Comparison of ENCODE assay signal across 14 cellular contexts in the genomic region with DNA sequence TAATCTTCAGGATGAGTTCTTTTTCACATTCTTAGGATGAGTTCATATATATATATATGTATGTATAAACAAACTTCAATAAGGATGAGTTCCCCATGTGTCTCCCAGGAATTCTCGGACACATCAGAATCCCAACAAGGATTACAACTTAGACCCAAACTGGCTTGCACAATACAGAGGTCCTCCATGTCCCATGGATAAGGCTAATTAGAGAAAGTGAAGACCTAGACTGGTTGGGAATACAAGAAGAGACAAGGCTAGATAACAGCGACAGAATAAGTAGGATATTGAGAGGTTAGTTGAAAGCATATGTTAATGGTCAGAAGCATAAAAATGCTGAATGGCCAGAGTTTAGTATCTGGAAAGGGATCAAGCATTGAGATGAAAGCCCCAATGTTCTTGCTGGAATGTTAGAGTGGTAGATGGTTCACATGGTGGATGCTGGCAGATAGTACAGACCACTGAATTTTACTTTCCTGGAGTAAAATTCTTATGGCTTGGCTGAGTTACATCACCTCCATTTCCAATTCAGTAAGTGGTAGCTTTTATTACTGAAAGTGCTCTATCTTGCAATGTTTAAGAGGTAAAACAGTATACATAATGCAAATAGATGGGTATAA.
DNase-seq lines count a peak whose midpoint lies in the region; ATAC-seq, FAIRE-seq and TF ChIP-seq lines count a peak whose summit lies in the region.
"Had no signal": no experiment of that assay in that cellular context is flagged by ENCODE, and none has a peak within 500 bp of the region (broad histone marks: within the 10 kb centered on the region; RNA-seq: fewer than 3 reads in every experiment).

No MANE protein-coding gene starts in this region.

- FAIRE-seq in bronchial epithelial cell (lab: Jason Lieb, UNC): no peak
- FAIRE-seq in GM12891 (lab: Jason Lieb, UNC): no peak
- FAIRE-seq: GM18507 had no signal

- DNase-seq in activated CD8-positive, alpha-beta T cell treated with anti-CD3 and anti-CD28 coated beads, Interleukin-2, amount 10 ng/mL, durations not matched to agents 7 days and 5 days: no peak
- no peak for DNase-seq in activated CD8-positive, alpha-beta T cell treated with anti-CD3 and anti-CD28 coated beads for 36 hours
- DNase-seq in stimulated activated naive CD8-positive, alpha-beta T cell treated with anti-CD3 and anti-CD28 coated beads, Interleukin-15, amount 100 ng/mL, for 72 hours: no peak
- no peak for DNase-seq in stimulated activated naive CD8-positive, alpha-beta T cell treated with anti-CD3 and anti-CD28 coated beads, Interleukin-15, Interleukin-2, amounts not matched to agents 100 U/mL and 50 U/mL, for 24 hours
- DNase-seq in bronchial epithelial cell (ENCODE audit: low read depth) (peak; percentile 3), hippocampal formation (lab: John Stamatoyannopoulos, UW) (no peak), GM12891 (ENCODE audit: insufficient read length, low spot score) (no peak)
- DNase-seq: ACHN, DMS53, HCEC 1CT, HFFc6 had no signal

- no peak overlapping the region for H3K4me3 Mint-ChIP-seq in activated CD8-positive, alpha-beta T cell treated with anti-CD3 and anti-CD28 coated beads, Interleukin-2, amount 10 ng/mL, durations not matched to agents 7 days and 5 days
- no peak overlapping the region for H3K4me3 Mint-ChIP-seq in activated CD8-positive, alpha-beta T cell treated with anti-CD3 and anti-CD28 coated beads for 36 hours
- H3K4me3 Mint-ChIP-seq in stimulated activated naive CD8-positive, alpha-beta T cell treated with anti-CD3 and anti-CD28 coated beads, Interleukin-15, amount 100 ng/mL, for 72 hours: no peak overlapping the region
- H3K4me3 Mint-ChIP-seq: CD4-positive, CD25-positive, alpha-beta regulatory T cell; HFFc6 had no signal

- TF ChIP-seq POLR2A in GM12891 (IDR thresholded peaks at IDR 0.05; ENCODE audit: low read depth, low read length): no peak

- no peak overlapping the region for H3K27ac Mint-ChIP-seq in activated CD8-positive, alpha-beta T cell treated with anti-CD3 and anti-CD28 coated beads, Interleukin-2, amount 10 ng/mL, durations not matched to agents 7 days and 5 days
- no peak overlapping the region for H3K27ac Mint-ChIP-seq in activated CD8-positive, alpha-beta T cell treated with anti-CD3 and anti-CD28 coated beads for 36 hours
- no peak overlapping the region for H3K27ac Mint-ChIP-seq in stimulated activated naive CD8-positive, alpha-beta T cell treated with anti-CD3 and anti-CD28 coated beads, Interleukin-15, amount 100 ng/mL, for 72 hours
- H3K27ac Mint-ChIP-seq: CD4-positive, CD25-positive, alpha-beta regulatory T cell; HFFc6 had no signal

- no peaks in the 10 kb centered on the region for H3K27me3 ChIP-seq in bronchial epithelial cell (ENCODE audit: control insufficient read depth, insufficient read depth, low read length)
- H3K27me3 ChIP-seq: BLaER1 treated with 17β-estradiol and CSF1 and Interleukin-3, amounts not matched to agents 10 nM and 100 nM had no signal

- intact Hi-C loops in activated CD8-positive, alpha-beta T cell treated with anti-CD3 and anti-CD28 coated beads for 36 hours (cut with micrococcal nuclease): no loop called here

- H3K4me3 ChIP-seq in bronchial epithelial cell (ENCODE audit: low read depth, low read length): no peak overlapping the region
- H3K4me3 ChIP-seq: BLaER1 treated with 17β-estradiol and CSF1 and Interleukin-3, amounts not matched to agents 10 nM and 100 nM had no signal

- H3K36me3 Mint-ChIP-seq in activated CD8-positive, alpha-beta T cell treated with anti-CD3 and anti-CD28 coated beads, Interleukin-2, amount 10 ng/mL, durations not matched to agents 7 days and 5 days (ENCODE audit: low read depth): no peaks in the 10 kb centered on the region
- no peaks in the 10 kb centered on the region for H3K36me3 Mint-ChIP-seq in activated CD8-positive, alpha-beta T cell treated with anti-CD3 and anti-CD28 coated beads for 36 hours (ENCODE audit: low read depth)
- H3K36me3 Mint-ChIP-seq: CD4-positive, CD25-positive, alpha-beta regulatory T cell had no signal

- H3K27me3 Mint-ChIP-seq in activated CD8-positive, alpha-beta T cell treated with anti-CD3 and anti-CD28 coated beads, Interleukin-2, amount 10 ng/mL, durations not matched to agents 7 days and 5 days (ENCODE audit: low read depth): no peaks in the 10 kb centered on the region
- H3K27me3 Mint-ChIP-seq in activated CD8-positive, alpha-beta T cell treated with anti-CD3 and anti-CD28 coated beads for 36 hours: no peaks in the 10 kb centered on the region
- H3K27me3 Mint-ChIP-seq in stimulated activated naive CD8-positive, alpha-beta T cell treated with anti-CD3 and anti-CD28 coated beads, Interleukin-15, amount 100 ng/mL, for 72 hours: no peaks in the 10 kb centered on the region
- H3K27me3 Mint-ChIP-seq: CD4-positive, CD25-positive, alpha-beta regulatory T cell had no signal

- peak; percentile 54 for ATAC-seq in activated CD8-positive, alpha-beta T cell treated with anti-CD3 and anti-CD28 coated beads, Interleukin-2, amount 10 ng/mL, durations not matched to agents 7 days and 5 days
- ATAC-seq in activated CD8-positive, alpha-beta T cell treated with anti-CD3 and anti-CD28 coated beads for 36 hours: no peak
- ATAC-seq in stimulated activated naive CD8-positive, alpha-beta T cell treated with anti-CD3 and anti-CD28 coated beads, Interleukin-15, amount 100 ng/mL, for 72 hours: peak; percentile 45
- ATAC-seq in stimulated activated naive CD8-positive, alpha-beta T cell treated with anti-CD3 and anti-CD28 coated beads, Interleukin-15, Interleukin-2, amounts not matched to agents 100 U/mL and 50 U/mL, for 24 hours: no peak

- POLR2A ChIA-PET in activated CD8-positive, alpha-beta T cell treated with anti-CD3 and anti-CD28 coated beads, Interleukin-2, amount 10 ng/mL, durations not matched to agents 7 days and 5 days (lab: Charles Lee): no interaction called here
- POLR2A ChIA-PET in activated CD8-positive, alpha-beta T cell treated with anti-CD3 and anti-CD28 coated beads for 36 hours (lab: Charles Lee): no interaction called here

- H3K9me3 Mint-ChIP-seq in activated CD8-positive, alpha-beta T cell treated with anti-CD3 and anti-CD28 coated beads, Interleukin-2, amount 10 ng/mL, durations not matched to agents 7 days and 5 days (ENCODE audit: insufficient read depth): peaks cover 5% of the 10 kb centered on the region
- peaks cover 4% of the 10 kb centered on the region for H3K9me3 Mint-ChIP-seq in activated CD8-positive, alpha-beta T cell treated with anti-CD3 and anti-CD28 coated beads for 36 hours
- H3K9me3 Mint-ChIP-seq in stimulated activated naive CD8-positive, alpha-beta T cell treated with anti-CD3 and anti-CD28 coated beads, Interleukin-15, amount 100 ng/mL, for 72 hours: peaks cover 10 to 25% of the 10 kb centered on the region in 2 donors

- no peak for TF ChIP-seq CTCF in activated CD8-positive, alpha-beta T cell treated with anti-CD3 and anti-CD28 coated beads for 36 hours (IDR thresholded peaks at IDR 0.05)
- TF ChIP-seq CTCF in bronchial epithelial cell (IDR thresholded peaks at IDR 0.05; ENCODE audit: insufficient read depth, low read length, severe bottlenecking): no peak

- H3K4me1 Mint-ChIP-seq in activated CD8-positive, alpha-beta T cell treated with anti-CD3 and anti-CD28 coated beads, Interleukin-2, amount 10 ng/mL, durations not matched to agents 7 days and 5 days (ENCODE audit: low read depth): no peaks in the 10 kb centered on the region
- no peaks in the 10 kb centered on the region for H3K4me1 Mint-ChIP-seq in activated CD8-positive, alpha-beta T cell treated with anti-CD3 and anti-CD28 coated beads for 36 hours (ENCODE audit: low read depth)
- no peaks in the 10 kb centered on the region for H3K4me1 Mint-ChIP-seq in stimulated activated naive CD8-positive, alpha-beta T cell treated with anti-CD3 and anti-CD28 coated beads, Interleukin-15, amount 100 ng/mL, for 72 hours
- H3K4me1 Mint-ChIP-seq: CD4-positive, CD25-positive, alpha-beta regulatory T cell had no signal

- CTCF ChIA-PET in activated CD8-positive, alpha-beta T cell treated with anti-CD3 and anti-CD28 coated beads, Interleukin-2, amount 10 ng/mL, durations not matched to agents 7 days and 5 days (lab: Charles Lee): no interaction called here
- CTCF ChIA-PET in activated CD8-positive, alpha-beta T cell treated with anti-CD3 and anti-CD28 coated beads for 36 hours (lab: Charles Lee): no interaction called here

- no peaks in the 10 kb centered on the region for H3K36me3 ChIP-seq in bronchial epithelial cell (ENCODE audit: control insufficient read depth, insufficient read depth, low read length)
- H3K36me3 ChIP-seq: BLaER1 treated with 17β-estradiol and CSF1 and Interleukin-3, amounts not matched to agents 10 nM and 100 nM had no signal

TF ChIP-seq in GM12891, 5 proteins besides CTCF, POLR2A, EP300 and RAD21:
- TF ChIP-seq POU2F2 (IDR thresholded peaks at IDR 0.05; ENCODE audit: low read depth, low read length) (no peak), SPI1 (IDR thresholded peaks at IDR 0.05; ENCODE audit: low read depth, low read length) (no peak)

Comparison
In these comparisons a context has a peak if more than half of its experiments do, and no peak if none do; other contexts are left out.
1. ATAC-seq: peak in activated CD8-positive, alpha-beta T cell treated with anti-CD3 and anti-CD28 coated beads, Interleukin-2, amount 10 ng/mL, durations not matched to agents 7 days and 5 days (single experiment) and stimulated activated naive CD8-positive, alpha-beta T cell treated with anti-CD3 and anti-CD28 coated beads, Interleukin-15, amount 100 ng/mL, for 72 hours (single experiment); none in activated CD8-positive, alpha-beta T cell treated with anti-CD3 and anti-CD28 coated beads for 36 hours (single experiment) and stimulated activated naive CD8-positive, alpha-beta T cell treated with anti-CD3 and anti-CD28 coated beads, Interleukin-15, Interleukin-2, amounts not matched to agents 100 U/mL and 50 U/mL, for 24 hours (single experiment).